In genomic region chr7:87474533-87475358, GRCh38 we compare ENCODE assay signal across 7 cellular contexts. TPM values are rescaled to one million over a fixed set of nuclear protein-coding genes. Genes with fewer than 3 reads are reported as not detected.
DNase-seq lines count a peak whose midpoint lies in the region; ATAC-seq, FAIRE-seq and TF ChIP-seq lines count a peak whose summit lies in the region.

No MANE protein-coding gene starts in this region.

- DNase-seq in K562 (ENCODE audit: extremely low read depth in 1 of 4, low spot score in 3 of 4) = no peak
- DNase-seq in suprapubic skin (ENCODE audit: low spot score in 2 of 2) = no peak
- no peak for DNase-seq in stimulated activated CD8-positive, alpha-beta memory T cell treated with anti-CD3 and anti-CD28 coated beads, Interleukin-4, amount 100 ng/mL, for 48 hours

- TF ChIP-seq POLR2A in K562 (conservative IDR thresholded peaks at IDR 0.05) = no peak
- no peak for TF ChIP-seq POLR2A in suprapubic skin (IDR thresholded peaks at IDR 0.05)

- 4% methylated on average over 14 of the region's 14 CpGs for WGBS in K562 (ENCODE audit: insufficient coverage, low coverage, missing lambda C conversion rate)
- 5% methylated on average over 14 of the region's 14 CpGs for WGBS in liver
- WGBS in suprapubic skin = 11% methylated on average over 14 of the region's 14 CpGs

- H3K4me3 ChIP-seq in K562 (no peak overlapping the region), liver (ENCODE audit: low read depth in 1 of 3, low read length in 3 of 3) (peak overlapping the region; percentile 56 to 95 (median 75)), suprapubic skin (peak overlapping the region; percentile 65)

- peaks cover 19 to 36% (median 20%) of the 10 kb centered on the region in 3 donors for H3K4me1 Mint-ChIP-seq in IgD-negative memory B cell

- no peak for TF ChIP-seq CTCF in K562 (IDR thresholded peaks at IDR 0.05 in 2 of 3, conservative IDR thresholded peaks at IDR 0.05 in 1 of 3; ENCODE audit: insufficient read depth in 2 of 3, low read depth in 1 of 3, low read length in 3 of 3)
- TF ChIP-seq CTCF in liver (IDR thresholded peaks at IDR 0.05; ENCODE audit: low read depth, low read length, missing input control) = no peak
- no peak for TF ChIP-seq CTCF in suprapubic skin (IDR thresholded peaks at IDR 0.05)

- no peaks in the 10 kb centered on the region for H3K9me3 ChIP-seq in K562 (replicated peaks; ENCODE audit: control insufficient read depth, insufficient read depth, low read depth, low read length)
- H3K9me3 ChIP-seq in liver (ENCODE audit: control insufficient read depth in 4 of 4, low read length in 3 of 4) = no peaks in the 10 kb centered on the region
- no peaks in the 10 kb centered on the region for H3K9me3 ChIP-seq in suprapubic skin

- no peaks in the 10 kb centered on the region for H3K79me2 ChIP-seq in K562 (ENCODE audit: control insufficient read depth, insufficient read depth, low read length)

- no peaks in the 10 kb centered on the region for H4K20me1 ChIP-seq in K562 (replicated peaks; ENCODE audit: control insufficient read depth, insufficient read depth, low read length)

- H3K9ac ChIP-seq in K562 (ENCODE audit: insufficient read depth in 1 of 2, low read depth in 2 of 2, low read length in 2 of 2) (0 out of 4 replicates have a peak overlapping the region, but pooled peaks of 1 of the 2 experiments have one; percentile 50), liver (ENCODE audit: low read depth in 1 of 2, low read length in 2 of 2) (peak overlapping the region; percentile 85 to 95)

- H3K36me3 ChIP-seq in K562 (ENCODE audit: control insufficient read depth, insufficient read depth, low read length) = no peaks in the 10 kb centered on the region
- peaks cover 0 to 2% (median 0%) of the 10 kb centered on the region in 4 donors for H3K36me3 ChIP-seq in liver (ENCODE audit: control insufficient read depth in 4 of 4, insufficient read depth in 3 of 4, low read depth in 1 of 4, low read length in 3 of 4)
- no peaks in the 10 kb centered on the region for H3K36me3 ChIP-seq in suprapubic skin

- in situ Hi-C loops in K562 (cut with MboI) = no loop called here

- peak; percentile 78 for ATAC-seq in GM18502 (IDR thresholded peaks at IDR 0.05; ENCODE audit: poor library complexity, unreplicated experiment)
- ATAC-seq in GM21737 (IDR thresholded peaks at IDR 0.05; ENCODE audit: unreplicated experiment) = peak; percentile 74
- ATAC-seq in K562 = no peak

- H3K27me3 Mint-ChIP-seq in IgD-negative memory B cell = no peaks in the 10 kb centered on the region

- CTCF ChIA-PET in K562 (lab: Yijun Ruan, JAX; ENCODE audit: low intra/inter-chr PET ratio) = no interaction called here

- no peak overlapping the region for H3K27ac ChIP-seq in K562 (ENCODE audit: extremely low read depth, low read depth, low read length)
- H3K27ac ChIP-seq in liver (ENCODE audit: low read depth in 1 of 2, low read length in 2 of 2) = peak overlapping the region; percentile 88 to 98
- H3K27ac ChIP-seq in suprapubic skin = peak overlapping the region; percentile 72

- peak overlapping the region; percentile 85 to 95 (median 88) for H3K4me3 Mint-ChIP-seq in IgD-negative memory B cell

- H3K36me3 Mint-ChIP-seq in IgD-negative memory B cell = no peaks in the 10 kb centered on the region

- H3K27me3 ChIP-seq in K562 (ENCODE audit: control insufficient read depth in 2 of 2, insufficient read depth in 2 of 2, low read length in 2 of 2) (peaks cover 16 to 28% of the 10 kb centered on the region in 2 experiments; a peak in 4 of 5 replicates), liver (ENCODE audit: control insufficient read depth in 4 of 4, insufficient read depth in 4 of 4, low read length in 3 of 4) (no peaks in the 10 kb centered on the region), suprapubic skin (peaks cover 9% of the 10 kb centered on the region)

- no peak overlapping the region for H2AFZ ChIP-seq in K562 (ENCODE audit: low read depth, low read length)

- intact Hi-C loops in K562 (cut with micrococcal nuclease) = no loop called here

- POLR2A ChIA-PET in K562 (lab: Yijun Ruan, JAX) = no interaction called here

- no TSS peak for BruUV-seq in K562 (replicated peaks; lab: Mats Ljungman, UMichigan)

- TF ChIP-seq EP300 in K562 (IDR thresholded peaks at IDR 0.05; ENCODE audit: low read length) = no peak
- no peak for TF ChIP-seq EP300 in suprapubic skin (IDR thresholded peaks at IDR 0.05)

- peak overlapping the region; percentile 24 to 89 (median 82) for H3K27ac Mint-ChIP-seq in IgD-negative memory B cell

- no peak for FAIRE-seq in K562 (lab: Jason Lieb, UNC)

- TF ChIP-seq RAD21 in K562 (CRISPR knock-in tag; conservative IDR thresholded peaks at IDR 0.05 in 1 of 2, IDR thresholded peaks at IDR 0.05 in 1 of 2) (no peak), liver (IDR thresholded peaks at IDR 0.05) (peak in 1 of 2 donors; percentile 6)

- no peaks in the 10 kb centered on the region for H3K9me1 ChIP-seq in K562 (ENCODE audit: control insufficient read depth, insufficient read depth, low read length)

- peak overlapping the region; percentile 18; the same call in 1 of the 2 replicates for H3K4me2 ChIP-seq in K562 (ENCODE audit: insufficient read depth, low read length)

- peaks cover 0 to 9% of the 10 kb centered on the region in 2 experiments; a peak in 1 of 5 replicates for H3K4me1 ChIP-seq in K562 (replicated peaks in 1 of 2; ENCODE audit: control insufficient read depth in 2 of 2, insufficient read depth in 2 of 2, low read length in 2 of 2)
- H3K4me1 ChIP-seq in liver (ENCODE audit: control insufficient read depth in 4 of 4, insufficient read depth in 4 of 4, low read length in 3 of 4) = peaks cover 0 to 29% (median 5%) of the 10 kb centered on the region in 4 donors
- peaks cover 20% of the 10 kb centered on the region for H3K4me1 ChIP-seq in suprapubic skin

- H3K9me3 Mint-ChIP-seq in IgD-negative memory B cell = no peaks in the 10 kb centered on the region

TF ChIP-seq in K562, 482 proteins besides CTCF, POLR2A, EP300 and RAD21:
- TF ChIP-seq CEBPG (CRISPR knock-in tag; IDR thresholded peaks at IDR 0.05) (no peak), CEBPG (tag; conservative IDR thresholded peaks at IDR 0.05 in 1 of 2, IDR thresholded peaks at IDR 0.05 in 1 of 2) (peak in 1 of 2 experiments; percentile 46; a peak in 1 of 4 replicates), ASH1L (IDR thresholded peaks at IDR 0.05; ENCODE audit: borderline replicate concordance, low read depth, partially characterized antibody) (no peak), CEBPB (tag; IDR thresholded peaks at IDR 0.05) (peak; percentile 44)
TF ChIP-seq in K562: peak in this region for 2.

TF ChIP-seq in liver, 16 proteins besides CTCF, POLR2A, EP300 and RAD21 (continues in another document):
- TF ChIP-seq YY1 (IDR thresholded peaks at IDR 0.05) = peak; percentile 18
- TF ChIP-seq JUND (IDR thresholded peaks at IDR 0.05) = no peak
- TF ChIP-seq TAF1 (conservative IDR thresholded peaks at IDR 0.05) = no peak
- TF ChIP-seq HNF4A (conservative IDR thresholded peaks at IDR 0.05) = peak; percentile 7 to 27
- TF ChIP-seq RXRA (IDR thresholded peaks at IDR 0.05) = peak; percentile 44 to 57
- TF ChIP-seq MAX (IDR thresholded peaks at IDR 0.05) = no peak
- TF ChIP-seq SP1 (IDR thresholded peaks at IDR 0.05) = no peak
- peak in 1 of 2 donors; percentile 21 for TF ChIP-seq EGR1 (IDR thresholded peaks at IDR 0.05; ENCODE audit: low read depth in 2 of 2)

RNA-seq across cellular contexts. Expression of gene ABCB4, which starts 0.7 kb away (rescaled TPM):
- polyA plus RNA-seq in IgD-negative memory B cell (12.5 TPM), K562 (2011; rRNA removed) (0.06 and 0.11 TPM in 2 replicates), K562 (2014; fragmentation: Illumina TruSeq; extraction: Trizol) (0.09 and 0.22 TPM in 2 replicates), K562 (2014; fragmentation: Nextera tagmentation; extraction: Ambion mirVana) (under 1 TPM; 0.14 to 0.65 TPM), K562 (2014; rRNA removed) (0.34 and 0.72 TPM in 2 replicates), liver (10 to 100 TPM; 61.5 to 93.8 TPM)
- total RNA-seq in K562 (2011; cell fraction: chromatin; rRNA removed; ENCODE audit: low replicate concordance) = 0.30 TPM in 1 of 2 replicates, not detected in the other
- total RNA-seq in K562 (2011; cell fraction: nucleolus; rRNA removed) = under 0.01 and 0.66 TPM in 2 replicates
- total RNA-seq in K562 (2011; cell fraction: nucleoplasm; rRNA removed) = 0.15 and 0.59 TPM in 2 replicates
- total RNA-seq in K562 (2014; rRNA removed) (0.41 and 0.59 TPM in 2 replicates), K562 (2014; rRNA removed; fragmentation: Illumina TruSeq; extraction: Trizol) (0.22 and 0.40 TPM in 2 replicates), K562 (2015; rRNA removed; fragmentation: Illumina TruSeq; extraction: Trizol) (0.18 and 0.19 TPM in 2 replicates), K562 (2021) (0.27 and 0.73 TPM in 2 replicates), liver (100 to 1,000 TPM in 1 of 2 donors, 1 to 10 TPM in 1; 6.7 to 409 TPM), suprapubic skin (1 to 10 TPM in 3 of 4 donors, not detected in 1; 1.6 to 2.8 (median 1.9) TPM)
- 0.06 TPM in 1 of 2 replicates, not detected in the other for polyA plus RNA-seq in K562 (2011; cell fraction: cytosol; rRNA removed)
- polyA plus RNA-seq in K562 (2011; cell fraction: nucleus; rRNA removed) = 0.14 TPM in 1 of 2 replicates, not detected in the other
- polyA plus RNA-seq in K562 (2012) = 0.52 and 1.4 TPM in 2 replicates
- 0.39 TPM in 1 of 2 replicates, not detected in the other for polyA minus RNA-seq in K562 (2011; rRNA and poly(A)+ RNA removed)
- not detected in 2 replicates for polyA minus RNA-seq in K562 (2011; cell fraction: cytosol; rRNA and poly(A)+ RNA removed)
- polyA minus RNA-seq in K562 (2011; cell fraction: nucleus; rRNA and poly(A)+ RNA removed) = not detected in 2 replicates
